Comparison of ENCODE assay signal across 12 cellular contexts in the genomic region with DNA sequence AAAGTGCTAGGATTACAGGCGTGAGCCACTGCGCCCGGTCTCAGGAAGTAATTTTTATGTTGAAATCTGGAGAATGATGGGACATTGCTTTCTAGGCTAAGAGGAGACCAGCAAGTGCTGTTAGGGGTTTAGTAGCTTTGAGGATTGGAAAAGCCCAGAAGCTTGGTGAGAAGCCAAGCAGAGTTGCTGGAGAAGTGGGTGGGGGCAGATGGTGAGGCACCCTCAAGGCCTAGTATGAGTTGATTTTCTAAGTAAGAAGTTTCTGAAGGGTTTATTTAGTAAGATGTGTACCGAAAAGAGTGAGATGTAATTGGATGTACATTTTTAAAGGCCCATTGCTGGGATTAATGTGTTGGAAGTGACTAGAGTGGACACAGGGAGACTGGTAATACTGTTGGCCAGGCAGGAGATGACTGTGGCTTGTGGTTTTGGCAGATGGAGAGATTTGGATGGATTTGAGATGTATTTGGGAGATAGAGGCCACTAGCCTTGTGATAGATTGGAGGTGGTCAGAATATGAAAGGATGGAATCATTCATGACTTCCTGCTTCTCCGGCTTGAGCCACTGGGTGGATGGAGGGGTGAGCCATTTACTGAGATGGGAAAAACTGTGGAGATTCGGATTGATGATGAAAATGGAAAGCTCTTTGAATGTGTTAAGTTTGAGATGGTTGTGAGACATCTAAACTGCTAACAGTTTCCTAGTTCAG. TPM values are rescaled to one million over a fixed set of nuclear protein-coding genes. Genes with fewer than 3 reads are reported as not detected.
DNase-seq lines count a peak whose midpoint lies in the region; ATAC-seq and TF ChIP-seq lines count a peak whose summit lies in the region.
"Had no signal": no experiment of that assay in that cellular context is flagged by ENCODE, and none has a peak within 500 bp of the region (broad histone marks: within the 10 kb centered on the region; RNA-seq: fewer than 3 reads in every experiment).

No MANE protein-coding gene starts in this region.

- H3K4me3 ChIP-seq in liver (ENCODE audit: low read depth in 1 of 3, low read length in 3 of 3), result no peak overlapping the region
- H3K4me3 ChIP-seq: esophagus squamous epithelium, tibial artery had no signal

- H3K36me3 Mint-ChIP-seq in activated T-helper 17 cell treated with anti-CD3 and anti-CD28 coated beads, Interleukin-2, amount 50 U/mL, for 72 hours (ENCODE audit: low read depth), result peaks cover 23% of the 10 kb centered on the region

- no peaks in the 10 kb centered on the region for H3K36me3 ChIP-seq in liver (ENCODE audit: control insufficient read depth in 4 of 4, insufficient read depth in 3 of 4, low read depth in 1 of 4, low read length in 3 of 4)

- H3K4me1 Mint-ChIP-seq in activated T-helper 17 cell treated with anti-CD3 and anti-CD28 coated beads, Interleukin-2, amount 50 U/mL, for 72 hours, result peaks cover 17% of the 10 kb centered on the region

- H3K27ac ChIP-seq in liver (ENCODE audit: low read depth in 1 of 2, low read length in 2 of 2), result peak overlapping the region; percentile 8 to 71
- H3K27ac ChIP-seq: esophagus squamous epithelium, tibial artery had no signal

- 89% methylated on average over 6 of the region's 6 CpGs for WGBS in liver

- DNase-seq in ELR (ENCODE audit: low read depth) (peak; percentile 85), HT1080 (ENCODE audit: low read depth) (peak; percentile 89), iPS-NIHi11 (ENCODE audit: low spot score) (no peak), NCI-H1092 treated with DMSO at 0.1 percent for 48 hours (lab: John Stamatoyannopoulos, UW) (no peak), amygdala (lab: John Stamatoyannopoulos, UW) (no peak), NCI-H510A treated with DMSO at 0.1 percent for 48 hours (lab: John Stamatoyannopoulos, UW) (no peak)
- DNase-seq: esophagus squamous epithelium, NCI-H1930, tibial artery had no signal

- H3K9me3 Mint-ChIP-seq in activated T-helper 17 cell treated with anti-CD3 and anti-CD28 coated beads, Interleukin-2, amount 50 U/mL, for 72 hours, result no peaks in the 10 kb centered on the region

- no peak for TF ChIP-seq RAD21 in liver (IDR thresholded peaks at IDR 0.05)

- H3K27ac Mint-ChIP-seq in activated T-helper 17 cell treated with anti-CD3 and anti-CD28 coated beads, Interleukin-2, amount 50 U/mL, for 72 hours, result peak overlapping the region; percentile 73
- H3K27ac Mint-ChIP-seq: memory B cell had no signal

- ATAC-seq in activated T-helper 17 cell treated with anti-CD3 and anti-CD28 coated beads, Interleukin-2, amount 50 U/mL, for 72 hours (replicated peaks), result peak; percentile 11

- H3K4me1 ChIP-seq in liver (ENCODE audit: control insufficient read depth in 4 of 4, insufficient read depth in 4 of 4, low read length in 3 of 4), result peaks cover 3 to 51% (median 40%) of the 10 kb centered on the region in 4 donors

- H3K9me3 ChIP-seq in liver (ENCODE audit: control insufficient read depth in 4 of 4, low read length in 3 of 4), result no peaks in the 10 kb centered on the region
- H3K9me3 ChIP-seq: esophagus squamous epithelium, tibial artery had no signal

- no peak for TF ChIP-seq CTCF in liver (IDR thresholded peaks at IDR 0.05; ENCODE audit: low read depth, low read length, missing input control)

- peak overlapping the region; percentile 90 for H3K4me3 Mint-ChIP-seq in activated T-helper 17 cell treated with anti-CD3 and anti-CD28 coated beads, Interleukin-2, amount 50 U/mL, for 72 hours

- H3K9ac ChIP-seq in liver (ENCODE audit: low read depth in 1 of 2, low read length in 2 of 2), result peak overlapping the region in 1 of 2 donors; percentile 18

- H3K27me3 ChIP-seq in liver (ENCODE audit: control insufficient read depth in 4 of 4, insufficient read depth in 4 of 4, low read length in 3 of 4), result no peaks in the 10 kb centered on the region
- H3K27me3 ChIP-seq: esophagus squamous epithelium, tibial artery had no signal

- H3K27me3 Mint-ChIP-seq in activated T-helper 17 cell treated with anti-CD3 and anti-CD28 coated beads, Interleukin-2, amount 50 U/mL, for 72 hours, result no peaks in the 10 kb centered on the region
- H3K27me3 Mint-ChIP-seq: memory B cell had no signal

TF ChIP-seq in liver, 16 proteins besides CTCF, POLR2A, EP300 and RAD21:
- TF ChIP-seq FOXA2 (IDR thresholded peaks at IDR 0.05) (no peak), EGR1 (IDR thresholded peaks at IDR 0.05; ENCODE audit: low read depth in 2 of 2) (no peak), JUND (IDR thresholded peaks at IDR 0.05) (no peak), GABPA (IDR thresholded peaks at IDR 0.05 in 1 of 2, conservative IDR thresholded peaks at IDR 0.05 in 1 of 2) (no peak), HNF4G (IDR thresholded peaks at IDR 0.05) (no peak), YY1 (IDR thresholded peaks at IDR 0.05) (no peak), FOXA1 (IDR thresholded peaks at IDR 0.05) (no peak), SP1 (IDR thresholded peaks at IDR 0.05) (no peak), RXRA (IDR thresholded peaks at IDR 0.05) (no peak), NR2F2 (IDR thresholded peaks at IDR 0.05) (no peak), HNF4A (conservative IDR thresholded peaks at IDR 0.05) (no peak), TAF1 (conservative IDR thresholded peaks at IDR 0.05) (no peak)
- TF ChIP-seq, protein P1, sequence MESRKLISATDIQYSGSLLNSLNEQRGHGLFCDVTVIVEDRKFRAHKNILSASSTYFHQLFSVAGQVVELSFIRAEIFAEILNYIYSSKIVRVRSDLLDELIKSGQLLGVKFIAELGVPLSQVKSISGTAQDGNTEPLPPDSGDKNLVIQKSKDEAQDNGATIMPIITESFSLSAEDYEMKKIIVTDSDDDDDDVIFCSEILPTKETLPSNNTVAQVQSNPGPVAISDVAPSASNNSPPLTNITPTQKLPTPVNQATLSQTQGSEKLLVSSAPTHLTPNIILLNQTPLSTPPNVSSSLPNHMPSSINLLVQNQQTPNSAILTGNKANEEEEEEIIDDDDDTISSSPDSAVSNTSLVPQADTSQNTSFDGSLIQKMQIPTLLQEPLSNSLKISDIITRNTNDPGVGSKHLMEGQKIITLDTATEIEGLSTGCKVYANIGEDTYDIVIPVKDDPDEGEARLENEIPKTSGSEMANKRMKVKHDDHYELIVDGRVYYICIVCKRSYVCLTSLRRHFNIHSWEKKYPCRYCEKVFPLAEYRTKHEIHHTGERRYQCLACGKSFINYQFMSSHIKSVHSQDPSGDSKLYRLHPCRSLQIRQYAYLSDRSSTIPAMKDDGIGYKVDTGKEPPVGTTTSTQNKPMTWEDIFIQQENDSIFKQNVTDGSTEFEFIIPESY (IDR thresholded peaks at IDR 0.05), result no peak
- TF ChIP-seq, protein P2, sequence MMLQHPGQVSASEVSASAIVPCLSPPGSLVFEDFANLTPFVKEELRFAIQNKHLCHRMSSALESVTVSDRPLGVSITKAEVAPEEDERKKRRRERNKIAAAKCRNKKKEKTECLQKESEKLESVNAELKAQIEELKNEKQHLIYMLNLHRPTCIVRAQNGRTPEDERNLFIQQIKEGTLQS (IDR thresholded peaks at IDR 0.05), result no peak
- TF ChIP-seq, protein P3, sequence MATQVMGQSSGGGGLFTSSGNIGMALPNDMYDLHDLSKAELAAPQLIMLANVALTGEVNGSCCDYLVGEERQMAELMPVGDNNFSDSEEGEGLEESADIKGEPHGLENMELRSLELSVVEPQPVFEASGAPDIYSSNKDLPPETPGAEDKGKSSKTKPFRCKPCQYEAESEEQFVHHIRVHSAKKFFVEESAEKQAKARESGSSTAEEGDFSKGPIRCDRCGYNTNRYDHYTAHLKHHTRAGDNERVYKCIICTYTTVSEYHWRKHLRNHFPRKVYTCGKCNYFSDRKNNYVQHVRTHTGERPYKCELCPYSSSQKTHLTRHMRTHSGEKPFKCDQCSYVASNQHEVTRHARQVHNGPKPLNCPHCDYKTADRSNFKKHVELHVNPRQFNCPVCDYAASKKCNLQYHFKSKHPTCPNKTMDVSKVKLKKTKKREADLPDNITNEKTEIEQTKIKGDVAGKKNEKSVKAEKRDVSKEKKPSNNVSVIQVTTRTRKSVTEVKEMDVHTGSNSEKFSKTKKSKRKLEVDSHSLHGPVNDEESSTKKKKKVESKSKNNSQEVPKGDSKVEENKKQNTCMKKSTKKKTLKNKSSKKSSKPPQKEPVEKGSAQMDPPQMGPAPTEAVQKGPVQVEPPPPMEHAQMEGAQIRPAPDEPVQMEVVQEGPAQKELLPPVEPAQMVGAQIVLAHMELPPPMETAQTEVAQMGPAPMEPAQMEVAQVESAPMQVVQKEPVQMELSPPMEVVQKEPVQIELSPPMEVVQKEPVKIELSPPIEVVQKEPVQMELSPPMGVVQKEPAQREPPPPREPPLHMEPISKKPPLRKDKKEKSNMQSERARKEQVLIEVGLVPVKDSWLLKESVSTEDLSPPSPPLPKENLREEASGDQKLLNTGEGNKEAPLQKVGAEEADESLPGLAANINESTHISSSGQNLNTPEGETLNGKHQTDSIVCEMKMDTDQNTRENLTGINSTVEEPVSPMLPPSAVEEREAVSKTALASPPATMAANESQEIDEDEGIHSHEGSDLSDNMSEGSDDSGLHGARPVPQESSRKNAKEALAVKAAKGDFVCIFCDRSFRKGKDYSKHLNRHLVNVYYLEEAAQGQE (IDR thresholded peaks at IDR 0.05), result no peak
- TF ChIP-seq, protein P4, sequence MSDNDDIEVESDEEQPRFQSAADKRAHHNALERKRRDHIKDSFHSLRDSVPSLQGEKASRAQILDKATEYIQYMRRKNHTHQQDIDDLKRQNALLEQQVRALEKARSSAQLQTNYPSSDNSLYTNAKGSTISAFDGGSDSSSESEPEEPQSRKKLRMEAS (IDR thresholded peaks at IDR 0.05), result no peak

RNA-seq across cellular contexts. Expression of a gene that starts 2.3 kb away (rescaled TPM):
- 22.1 and 26.7 TPM in 2 replicates for total RNA-seq in HT1080 (2014; rRNA removed; shearing (Covaris generic))
- 16.8 and 18.7 TPM in 2 replicates for polyA plus RNA-seq in HT1080 (2015; cell fraction: cytosol; rRNA removed)
- polyA plus RNA-seq in HT1080 (2015; cell fraction: nucleus; rRNA removed), result 9.1 and 12.6 TPM in 2 replicates
- 10 to 100 TPM; 18.5 to 26.0 TPM for total RNA-seq in activated T-helper 17 cell treated with anti-CD3 and anti-CD28 coated beads, Interleukin-2, amount 50 U/mL, for 72 hours
- 10 to 100 TPM; 43.7 to 46.6 TPM for total RNA-seq in liver
- polyA plus RNA-seq in liver, result 10 to 100 TPM; 15.4 to 38.3 TPM

RNA-seq across cellular contexts. Expression of a gene that starts 4.2 kb away (rescaled TPM):
- total RNA-seq in HT1080 (2014; rRNA removed; shearing (Covaris generic)), result 9.1 and 11.9 TPM in 2 replicates
- 7.5 and 14.0 TPM in 2 replicates for polyA plus RNA-seq in HT1080 (2015; cell fraction: cytosol; rRNA removed)
- 12.7 and 14.0 TPM in 2 replicates for polyA plus RNA-seq in HT1080 (2015; cell fraction: nucleus; rRNA removed)
- 1 to 10 TPM in 1 of 2 donors, under 1 TPM in 1; 0.67 to 2.5 TPM for total RNA-seq in activated T-helper 17 cell treated with anti-CD3 and anti-CD28 coated beads, Interleukin-2, amount 50 U/mL, for 72 hours
- 10 to 100 TPM in 1 of 2 donors, 1 to 10 TPM in 1; 9.9 to 12.3 TPM for total RNA-seq in liver
- 1 to 10 TPM; 3.7 to 4.4 TPM for polyA plus RNA-seq in liver

Comparison
In these comparisons a context has a peak if more than half of its experiments do, and no peak if none do; other contexts are left out.
1. DNase-seq: peak in ELR (single experiment) and HT1080 (single experiment); none in iPS-NIHi11 (single experiment), NCI-H1092 treated with DMSO at 0.1 percent for 48 hours (single experiment), amygdala (0 of 56) and NCI-H510A treated with DMSO at 0.1 percent for 48 hours (single experiment).